ENCODE assay signal across 18 cellular contexts in the genomic region with DNA sequence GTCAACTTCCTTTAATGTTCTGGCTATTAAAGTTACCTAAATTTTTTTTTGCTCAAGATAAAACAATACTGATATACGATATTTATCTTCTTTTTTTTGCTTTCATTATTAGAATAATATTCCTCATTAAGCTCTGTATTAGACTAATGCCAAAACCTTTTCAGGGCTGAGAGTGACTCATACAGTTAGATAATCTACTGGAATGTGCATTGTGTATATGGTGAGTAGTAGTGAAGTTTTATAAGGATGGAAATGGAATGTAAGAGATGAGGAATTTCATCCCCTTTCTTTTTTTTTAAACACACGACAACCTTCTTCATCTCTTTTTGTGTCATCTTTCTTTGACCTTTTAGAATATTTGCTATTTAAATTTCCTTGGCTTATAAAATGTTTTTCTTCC.
DNase-seq lines count a peak whose midpoint lies in the region; ATAC-seq, FAIRE-seq and TF ChIP-seq lines count a peak whose summit lies in the region.
"Had no signal": no experiment of that assay in that cellular context is flagged by ENCODE, and none has a peak within 500 bp of the region (broad histone marks: within the 10 kb centered on the region; RNA-seq: fewer than 3 reads in every experiment).

No MANE protein-coding gene starts in this region.

- H3K23ac ChIP-seq in mesenchymal stem cell (ENCODE audit: low read length in 2 of 2) = no peak overlapping the region

- H2BK15ac ChIP-seq in mesenchymal stem cell (ENCODE audit: low read depth, poor library complexity, severe bottlenecking) = no peak overlapping the region

- CTCF ChIA-PET in PC-3 (lab: Charles Lee) (no interaction called here), endothelial cell of umbilical vein (lab: Charles Lee) (interaction anchor here (0.7 to 1.0 kb wide), 3 partner anchors 9 to 267 kb away, joined by 3 to 4 read pairs (median 3); no protein-coding TSS in a partner anchor)

- no peak for TF ChIP-seq POLR2A in endothelial cell of umbilical vein (IDR thresholded peaks at IDR 0.05; ENCODE audit: low read depth, low read length)

- TF ChIP-seq CTCF in PC-3 (conservative IDR thresholded peaks at IDR 0.05; ENCODE audit: low read depth, low read length) = no peak
- TF ChIP-seq CTCF in endothelial cell of umbilical vein (IDR thresholded peaks at IDR 0.05; ENCODE audit: extremely low read depth in 1 of 2, insufficient read depth in 1 of 2, low read depth in 1 of 2, low read length in 2 of 2) = no peak

- H2BK120ac ChIP-seq in mesenchymal stem cell (ENCODE audit: low read depth, low read length) = no peak overlapping the region

- H2AFZ ChIP-seq in PC-3 (ENCODE audit: low read length) = peak overlapping the region; percentile 53; the same call in 1 of the 2 replicates
- H2AFZ ChIP-seq in endothelial cell of umbilical vein (ENCODE audit: low read depth, low read length) = no peak overlapping the region
- no peak overlapping the region for H2AFZ ChIP-seq in mesenchymal stem cell (ENCODE audit: low read depth, low read length)

- no peaks in the 10 kb centered on the region for H3K9me2 ChIP-seq in PC-3 (replicated peaks; ENCODE audit: low read length)

- no peaks in the 10 kb centered on the region for H4K20me1 ChIP-seq in PC-3 (ENCODE audit: low read length)
- no peaks in the 10 kb centered on the region for H4K20me1 ChIP-seq in endothelial cell of umbilical vein (replicated peaks; ENCODE audit: control insufficient read depth, extremely low read depth, insufficient read depth, low read length)

- H3K18ac ChIP-seq in mesenchymal stem cell (ENCODE audit: low read depth in 1 of 2, low read length in 2 of 2) = no peak overlapping the region

- peak; percentile 90 for ATAC-seq in PC-3
- no peak for ATAC-seq in HG02588 (IDR thresholded peaks at IDR 0.05; ENCODE audit: unreplicated experiment)
- ATAC-seq: body of pancreas had no signal

- DNase-seq in EH (ENCODE audit: low read depth) (peak; percentile 69), PC-3 (peak; percentile 74), endothelial cell of umbilical vein (ENCODE audit: low read depth, low spot score) (peak; percentile 77), mesenchymal stem cell (peak; percentile 49), inferior parietal cortex (ENCODE audit: extremely low spot score) (no peak), midbrain (lab: John Stamatoyannopoulos, UW) (no peak)
- DNase-seq in activated CD4-positive, alpha-beta T cell treated with anti-CD3 and anti-CD28 coated beads for 48 hours = no peak
- DNase-seq: activated naive CD4-positive, alpha-beta T cell treated with anti-CD3 and anti-CD28 coated beads for 36 hours; activated T-cell treated with anti-CD3 and anti-CD28 coated beads for 4 hours; body of pancreas; CD4-positive, CD25-positive, alpha-beta regulatory T cell; mesendoderm; NCI-H1694; NCI-H446 treated with DMSO at 0.1 percent for 48 hours; stimulated activated CD4-positive, alpha-beta T cell treated with anti-CD3 and anti-CD28 coated beads, Interleukin-15, amount 100 ng/mL, for 24 hours; stimulated activated naive CD4-positive, alpha-beta T cell had no signal

- no peak overlapping the region for H3K9ac ChIP-seq in PC-3 (ENCODE audit: low read length)
- H3K9ac ChIP-seq in endothelial cell of umbilical vein (replicated peaks; ENCODE audit: extremely low read depth, insufficient read depth, low read length) = peak overlapping the region; percentile 38
- H3K9ac ChIP-seq in mesenchymal stem cell (ENCODE audit: low read length) = no peak overlapping the region

- H3K27me3 ChIP-seq in PC-3 (ENCODE audit: low read length) (no peaks in the 10 kb centered on the region), endothelial cell of umbilical vein (ENCODE audit: control insufficient read depth in 2 of 2, insufficient read depth in 2 of 2, low read length in 2 of 2) (no peaks in the 10 kb centered on the region), mesenchymal stem cell (ENCODE audit: control insufficient read depth in 1 of 2, insufficient read depth in 1 of 2, low read length in 2 of 2) (no peaks in the 10 kb centered on the region)
- H3K27me3 ChIP-seq: body of pancreas, tibial nerve had no signal

- H2BK12ac ChIP-seq in mesenchymal stem cell (ENCODE audit: low read length in 2 of 2) = no peak overlapping the region

- H3K4ac ChIP-seq in mesenchymal stem cell (ENCODE audit: low read depth in 1 of 2, low read length in 2 of 2) = no peak overlapping the region

- intact Hi-C loops in PC-3 (cut with micrococcal nuclease) (no loop called here), endothelial cell of umbilical vein (cut with micrococcal nuclease) (loop anchor here (5.0 kb wide), 1 partner anchor 160 kb away; no protein-coding TSS in a partner anchor)

- H4K8ac ChIP-seq in mesenchymal stem cell (ENCODE audit: low read length) = no peak overlapping the region

- H4K91ac ChIP-seq in mesenchymal stem cell (ENCODE audit: low read length) = no peak overlapping the region

- peak overlapping the region; percentile 46; the same call in 1 of the 2 replicates for H3K4me3 ChIP-seq in PC-3 (ENCODE audit: low read length)
- H3K4me3 ChIP-seq in endothelial cell of umbilical vein (replicated peaks in 1 of 3; ENCODE audit: insufficient read depth in 1 of 3, low read depth in 1 of 3, low read length in 3 of 3) = peak overlapping the region in 1 of 3 experiments; percentile 7
- H3K4me3 ChIP-seq in mesenchymal stem cell (ENCODE audit: insufficient read depth in 1 of 2, low read depth in 1 of 2, low read length in 2 of 2) = no peak overlapping the region
- H3K4me3 ChIP-seq: body of pancreas, tibial nerve had no signal

- no peak overlapping the region for H2BK5ac ChIP-seq in mesenchymal stem cell (ENCODE audit: low read depth, low read length, poor library complexity, severe bottlenecking)

- H3K36me3 ChIP-seq in PC-3 (ENCODE audit: low read depth, low read length) = no peaks in the 10 kb centered on the region
- H3K36me3 ChIP-seq in endothelial cell of umbilical vein (ENCODE audit: control insufficient read depth in 2 of 2, extremely low read depth in 1 of 2, insufficient read depth in 2 of 2, low read length in 2 of 2) = no peaks in the 10 kb centered on the region
- H3K36me3 ChIP-seq in mesenchymal stem cell (ENCODE audit: control insufficient read depth in 1 of 2, insufficient read depth in 2 of 2, low read depth in 1 of 2, low read length in 2 of 2) = no peaks in the 10 kb centered on the region
- H3K36me3 ChIP-seq: tibial nerve had no signal

- H3K9me1 ChIP-seq in endothelial cell of umbilical vein (replicated peaks; ENCODE audit: control insufficient read depth, extremely low read depth, insufficient read depth, low read length) = no peaks in the 10 kb centered on the region

- H3K4me2 ChIP-seq in PC-3 (ENCODE audit: low read length) (peak overlapping the region; percentile 74), endothelial cell of umbilical vein (ENCODE audit: insufficient read depth, low read length) (peak overlapping the region; percentile 80), mesenchymal stem cell (ENCODE audit: low read length, poor library complexity, severe bottlenecking) (no peak overlapping the region)

- H3K27ac ChIP-seq in PC-3 (ENCODE audit: low read length) = peak overlapping the region; percentile 55
- H3K27ac ChIP-seq in endothelial cell of umbilical vein (ENCODE audit: insufficient read depth, low read depth, low read length) = peak overlapping the region; percentile 51
- H3K27ac ChIP-seq in mesenchymal stem cell (ENCODE audit: low read length, poor library complexity, severe bottlenecking) = no peak overlapping the region
- H3K27ac ChIP-seq: body of pancreas, tibial nerve had no signal

- POLR2A ChIA-PET in PC-3 (lab: Charles Lee; ENCODE audit: unreplicated experiment) = no interaction called here
- POLR2A ChIA-PET in endothelial cell of umbilical vein (lab: Charles Lee) = interaction anchor here (0.7 kb wide), 1 partner anchor 269 kb away, joined by 3 read pairs; a partner anchor contains a TSS

- no peaks in the 10 kb centered on the region for H3F3A ChIP-seq in PC-3 (ENCODE audit: low read length, unreplicated experiment)

- H3K9me3 ChIP-seq in PC-3 (ENCODE audit: low read length) (no peaks in the 10 kb centered on the region), endothelial cell of umbilical vein (replicated peaks; ENCODE audit: control insufficient read depth, insufficient read depth, low read length) (no peaks in the 10 kb centered on the region), mesenchymal stem cell (ENCODE audit: control insufficient read depth, low read length) (no peaks in the 10 kb centered on the region)
- H3K9me3 ChIP-seq: body of pancreas, tibial nerve had no signal

- H3K4me1 ChIP-seq in PC-3 (ENCODE audit: insufficient read depth, low read length) (peaks cover 33% of the 10 kb centered on the region), endothelial cell of umbilical vein (ENCODE audit: control insufficient read depth, extremely low read depth, insufficient read depth, low read length) (peaks cover 31% of the 10 kb centered on the region), mesenchymal stem cell (ENCODE audit: control insufficient read depth, insufficient read depth, low read depth, low read length) (no peaks in the 10 kb centered on the region)
- H3K4me1 ChIP-seq: body of pancreas, tibial nerve had no signal

- dilution Hi-C loops in endothelial cell of umbilical vein (cut with MboI; ENCODE audit: extremely low pct_ligation_motif_present, low sequenced_read_pairs) = no loop called here

- no peak overlapping the region for H3K14ac ChIP-seq in mesenchymal stem cell (ENCODE audit: low read length in 2 of 2)

- WGBS in mesenchymal stem cell = no CpG with 5 or more reads among the region's 2 CpGs

- no peaks in the 10 kb centered on the region for H3K79me2 ChIP-seq in PC-3 (ENCODE audit: low read length)
- H3K79me2 ChIP-seq in endothelial cell of umbilical vein (ENCODE audit: control insufficient read depth, insufficient read depth, low read length) = no peaks in the 10 kb centered on the region

- no peak for FAIRE-seq in endothelial cell of umbilical vein (lab: Jason Lieb, UNC)

- no peaks in the 10 kb centered on the region for H3K79me1 ChIP-seq in mesenchymal stem cell (replicated peaks; ENCODE audit: low read length, poor library complexity, severe bottlenecking)

- BruUV-seq in PC-3 (replicated peaks; lab: Mats Ljungman, UMichigan) (no TSS peak), endothelial cell of umbilical vein (replicated peaks; lab: Mats Ljungman, UMichigan) (no TSS peak)

- no peak overlapping the region for H2AK5ac ChIP-seq in mesenchymal stem cell (ENCODE audit: low read length, severe bottlenecking)

TF ChIP-seq in endothelial cell of umbilical vein, 7 proteins besides CTCF, POLR2A, EP300 and RAD21 (continues in another document):
- TF ChIP-seq FOS (IDR thresholded peaks at IDR 0.05; ENCODE audit: borderline replicate concordance, insufficient read depth, low read length) (peak; percentile 91), JUN (IDR thresholded peaks at IDR 0.05; ENCODE audit: borderline replicate concordance, insufficient read depth, insufficient read length, low read depth) (peak; percentile 89), GATA2 (IDR thresholded peaks at IDR 0.05; ENCODE audit: insufficient read depth, insufficient read length, low read depth, low read length) (peak; percentile 40), POLR2AphosphoS5 (IDR thresholded peaks at IDR 0.05; ENCODE audit: insufficient read depth, low read depth, low read length) (no peak)

Comparison
In these comparisons a context has a peak if more than half of its experiments do, and no peak if none do; other contexts are left out.
1. DNase-seq: peak in EH (single experiment), PC-3 (single experiment), endothelial cell of umbilical vein (single experiment) and mesenchymal stem cell (single experiment); none in activated CD4-positive, alpha-beta T cell treated with anti-CD3 and anti-CD28 coated beads for 48 hours (single experiment), inferior parietal cortex (single experiment) and midbrain (single experiment).